Comparison of ENCODE assay signal across 1 cellular context in genomic region chr10:15168296-15168780, GRCh38.
TF ChIP-seq lines count a peak whose summit lies in the region.

NMT2 (minus strand) TSS chr10:15168693; CDS start chr10:15168612, 81 bp downstream.

TF ChIP-seq in HEK293, 187 proteins besides CTCF, POLR2A, EP300 and RAD21 (continued from another document and continues in another):
- TF ChIP-seq ZNF280D (tag by site-specific recombination; IDR thresholded peaks at IDR 0.05) = no peak
- peak; percentile 47; the same call in 1 of the 2 replicates for TF ChIP-seq PRDM10 (tag by site-specific recombination; IDR thresholded peaks at IDR 0.05)
- no peak for TF ChIP-seq ZNF19 (tag by site-specific recombination; IDR thresholded peaks at IDR 0.05; ENCODE audit: low read depth)
- no peak for TF ChIP-seq ZNF544 (tag by site-specific recombination; IDR thresholded peaks at IDR 0.05)
- TF ChIP-seq ZFP37 (tag by site-specific recombination; IDR thresholded peaks at IDR 0.05) = no peak
- no peak for TF ChIP-seq ZNF157 (tag by site-specific recombination; IDR thresholded peaks at IDR 0.05)
- TF ChIP-seq ZNF692 (tag by site-specific recombination; IDR thresholded peaks at IDR 0.05) = peak; percentile 81
- TF ChIP-seq ZNF26 (tag by site-specific recombination; IDR thresholded peaks at IDR 0.05) = no peak
- TF ChIP-seq ZBTB20 (tag by site-specific recombination; IDR thresholded peaks at IDR 0.05) = peak; percentile 54
- TF ChIP-seq ZBTB7A (tag by site-specific recombination; IDR thresholded peaks at IDR 0.05; ENCODE audit: low read depth) = no peak
- TF ChIP-seq ZBTB44 (tag by site-specific recombination; IDR thresholded peaks at IDR 0.05) = no peak
- no peak for TF ChIP-seq ZNF24 (tag by site-specific recombination; IDR thresholded peaks at IDR 0.05)
- TF ChIP-seq ZNF549 (tag by site-specific recombination; IDR thresholded peaks at IDR 0.05) = no peak
- TF ChIP-seq ZNF571 (tag by site-specific recombination; IDR thresholded peaks at IDR 0.05) = no peak
- no peak for TF ChIP-seq ZNF266 (tag by site-specific recombination; IDR thresholded peaks at IDR 0.05; ENCODE audit: low read depth)
- 0 out of 2 replicates have a peak, but pooled peaks have one; percentile 21 for TF ChIP-seq ZNF2 (tag by site-specific recombination; IDR thresholded peaks at IDR 0.05)
- TF ChIP-seq ZNF341 (tag by site-specific recombination; IDR thresholded peaks at IDR 0.05; ENCODE audit: low read depth) = peak; percentile 77
- TF ChIP-seq ZNF530 (tag by site-specific recombination; IDR thresholded peaks at IDR 0.05; ENCODE audit: low read depth) = no peak
- peak; percentile 89 for TF ChIP-seq YY1 (tag by site-specific recombination; IDR thresholded peaks at IDR 0.05)
- TF ChIP-seq ZNF280C (tag by site-specific recombination; IDR thresholded peaks at IDR 0.05) = no peak
- no peak for TF ChIP-seq ZNF121 (tag by site-specific recombination; IDR thresholded peaks at IDR 0.05)
- peak; percentile 40; the same call in 1 of the 2 replicates for TF ChIP-seq ZSCAN30 (tag by site-specific recombination; IDR thresholded peaks at IDR 0.05)
- TF ChIP-seq KLF9 (tag by site-specific recombination; IDR thresholded peaks at IDR 0.05; ENCODE audit: low read depth) = peak; percentile 66
- TF ChIP-seq ZSCAN5A (tag by site-specific recombination; IDR thresholded peaks at IDR 0.05) = peak; percentile 32; the same call in 1 of the 2 replicates
- TF ChIP-seq ZNF626 (tag by site-specific recombination; IDR thresholded peaks at IDR 0.05) = no peak
- TF ChIP-seq KLF16 (tag by site-specific recombination; IDR thresholded peaks at IDR 0.05) = peak; percentile 81
- TF ChIP-seq ZNF747 (tag by site-specific recombination; IDR thresholded peaks at IDR 0.05) = no peak
- TF ChIP-seq REST (tag by site-specific recombination; IDR thresholded peaks at IDR 0.05) = peak; percentile 35; the same call in 1 of the 2 replicates
- TF ChIP-seq ZNF140 (tag by site-specific recombination; IDR thresholded peaks at IDR 0.05) = no peak
- TF ChIP-seq BCL11B (tag by site-specific recombination; IDR thresholded peaks at IDR 0.05; ENCODE audit: low read depth) = no peak
- TF ChIP-seq ZNF211 (tag by site-specific recombination; IDR thresholded peaks at IDR 0.05; ENCODE audit: low read depth) = no peak
- 0 out of 2 replicates have a peak, but pooled peaks have one; percentile 61 for TF ChIP-seq ZNF610 (tag by site-specific recombination; IDR thresholded peaks at IDR 0.05; ENCODE audit: borderline replicate concordance)
- no peak for TF ChIP-seq ZNF580 (tag by site-specific recombination; IDR thresholded peaks at IDR 0.05)
- no peak for TF ChIP-seq ZNF548 (tag by site-specific recombination; IDR thresholded peaks at IDR 0.05)
- TF ChIP-seq ZFP69B (tag by site-specific recombination; IDR thresholded peaks at IDR 0.05) = 0 out of 2 replicates have a peak, but pooled peaks have one; percentile 21
- peak; percentile 95 for TF ChIP-seq ZBTB26 (tag by site-specific recombination; optimal IDR thresholded peaks at IDR 0.05)
- TF ChIP-seq SETDB1 (IDR thresholded peaks at IDR 0.05; ENCODE audit: insufficient read length, low read length) = no peak
- TF ChIP-seq ZNF76 (tag by site-specific recombination; IDR thresholded peaks at IDR 0.05; ENCODE audit: borderline replicate concordance, low read depth) = no peak
- no peak for TF ChIP-seq TCF7L2 (IDR thresholded peaks at IDR 0.05; ENCODE audit: borderline replicate concordance, low read depth, low read length)
- peak; percentile 71 for TF ChIP-seq KLF1 (tag by site-specific recombination; IDR thresholded peaks at IDR 0.05)
- TF ChIP-seq ZNF600 (tag by site-specific recombination; IDR thresholded peaks at IDR 0.05) = peak; percentile 88
